Comparison of ENCODE assay signal across 14 cellular contexts in the genomic region with DNA sequence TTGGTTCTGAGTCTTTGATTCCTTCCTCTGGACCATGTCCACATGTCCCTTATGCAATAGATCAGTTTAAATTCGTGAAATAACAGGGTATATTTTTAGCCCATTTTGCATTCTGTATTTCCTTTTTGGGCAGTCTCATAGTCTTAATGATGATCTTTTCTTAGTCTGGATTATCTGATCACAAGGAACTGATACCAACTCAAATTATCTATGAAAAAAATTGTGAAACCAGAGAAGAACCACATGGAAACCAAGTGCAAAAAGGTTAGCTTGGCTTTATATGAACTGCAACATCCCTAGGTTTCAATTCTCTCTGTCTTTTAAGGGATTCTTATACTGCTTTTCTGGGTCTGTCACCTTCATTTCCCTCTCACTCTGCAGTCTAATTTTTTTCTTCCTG.
DNase-seq lines count a peak whose midpoint lies in the region; ATAC-seq, FAIRE-seq and TF ChIP-seq lines count a peak whose summit lies in the region.
"Had no signal": no experiment of that assay in that cellular context is flagged by ENCODE, and none has a peak within 500 bp of the region (broad histone marks: within the 10 kb centered on the region; RNA-seq: fewer than 3 reads in every experiment).

No MANE protein-coding gene starts in this region.

- H3K27me3 ChIP-seq in colonic mucosa: no peaks in the 10 kb centered on the region
- H3K27me3 ChIP-seq: adrenal gland had no signal

- TF ChIP-seq CTCF in colonic mucosa (IDR thresholded peaks at IDR 0.05): no peak
- TF ChIP-seq CTCF in kidney (IDR thresholded peaks at IDR 0.05; ENCODE audit: borderline replicate concordance, extremely low read depth, insufficient read depth): no peak

- ATAC-seq in GM18861 (IDR thresholded peaks at IDR 0.05; ENCODE audit: unreplicated experiment) (peak; percentile 49), GM21526 (IDR thresholded peaks at IDR 0.05; ENCODE audit: low FRiP score, unreplicated experiment) (peak; percentile 64), HG03039 (IDR thresholded peaks at IDR 0.05; ENCODE audit: unreplicated experiment) (peak; percentile 55)
- ATAC-seq: activated CD8-positive, alpha-beta memory T cell treated with anti-CD3 and anti-CD28 coated beads, Interleukin-2, amount 10 ng/mL, durations not matched to agents 7 days and 5 days had no signal

- H3K9ac ChIP-seq in colonic mucosa (ENCODE audit: low read depth in 2 of 2, low read length in 2 of 2): no peak overlapping the region
- H3K9ac ChIP-seq in kidney (ENCODE audit: low read length in 2 of 2): no peak overlapping the region

- intact Hi-C loops in colonic mucosa (cut with DNase I) (no loop called here), kidney (cut with DNase I) (no loop called here)

- DNase-seq in NAMALWA (ENCODE audit: low spot score) (peak; percentile 31), colonic mucosa (no peak), glomerular visceral epithelial cell (ENCODE audit: extremely low spot score) (no peak), kidney (no peak)
- DNase-seq in stimulated activated CD4-positive, alpha-beta T cell treated with anti-CD3 and anti-CD28 coated beads, Interleukin-2, amount 100 ng/mL, for 48 hours: no peak
- DNase-seq: activated CD8-positive, alpha-beta memory T cell treated with anti-CD3 and anti-CD28 coated beads, Interleukin-2, amount 10 ng/mL, durations not matched to agents 7 days and 5 days; adrenal gland; NCI-H1417; NCI-H526; SHP77; stimulated activated CD4-positive, alpha-beta T cell treated with anti-CD3 and anti-CD28 coated beads, Interleukin-4, amount 100 ng/mL, for 4 hours had no signal

- no peaks in the 10 kb centered on the region for H3K9me3 ChIP-seq in colonic mucosa
- H3K9me3 ChIP-seq in kidney (ENCODE audit: control insufficient read depth in 1 of 2, low read length in 2 of 2): no peaks in the 10 kb centered on the region
- H3K9me3 ChIP-seq: adrenal gland had no signal

- FAIRE-seq in kidney (lab: Jason Lieb, UNC): no peak

- H3K4me3 ChIP-seq in colonic mucosa (no peak overlapping the region), kidney (ENCODE audit: low read length in 2 of 2) (no peak overlapping the region)
- H3K4me3 ChIP-seq: adrenal gland had no signal

- H3K36me3 ChIP-seq in colonic mucosa: no peaks in the 10 kb centered on the region
- H3K36me3 ChIP-seq in kidney (ENCODE audit: control insufficient read depth in 1 of 2, insufficient read depth in 2 of 2, low read length in 2 of 2): no peaks in the 10 kb centered on the region
- H3K36me3 ChIP-seq: adrenal gland had no signal

- H3K4me1 ChIP-seq in colonic mucosa: no peaks in the 10 kb centered on the region
- H3K4me1 ChIP-seq in kidney (ENCODE audit: control insufficient read depth in 1 of 2, insufficient read depth in 1 of 2, low read depth in 1 of 2, low read length in 2 of 2): no peaks in the 10 kb centered on the region
- H3K4me1 ChIP-seq: adrenal gland had no signal

- H3K27ac ChIP-seq in colonic mucosa (no peak overlapping the region), kidney (ENCODE audit: low read depth in 2 of 2, low read length in 2 of 2) (no peak overlapping the region)
- H3K27ac ChIP-seq: adrenal gland had no signal
